10 cellular contexts compared by ENCODE assay signal in the genomic region with DNA sequence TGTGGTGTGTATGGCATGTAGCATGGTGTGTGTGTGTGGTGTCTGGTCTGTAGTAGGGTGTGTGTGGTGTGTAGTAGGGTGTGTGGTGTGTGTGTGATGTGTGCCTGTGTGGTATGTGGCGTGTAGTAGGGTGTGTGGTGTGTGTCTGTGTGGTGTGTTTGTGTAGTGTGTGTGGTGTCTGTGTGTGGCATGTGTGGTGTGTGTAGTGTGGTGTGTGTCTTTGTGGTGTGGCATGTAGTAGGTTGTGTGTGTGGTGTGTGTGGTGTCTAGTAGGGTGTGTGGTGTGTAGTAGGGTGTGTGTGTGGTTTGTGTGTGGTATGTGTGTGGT.
DNase-seq lines count a peak whose midpoint lies in the region; ATAC-seq, FAIRE-seq and TF ChIP-seq lines count a peak whose summit lies in the region.
"Had no signal": no experiment of that assay in that cellular context is flagged by ENCODE, and none has a peak within 500 bp of the region (broad histone marks: within the 10 kb centered on the region; RNA-seq: fewer than 3 reads in every experiment).

No MANE protein-coding gene starts in this region.

- no peaks in the 10 kb centered on the region for H3K36me3 ChIP-seq in GM12878 (ENCODE audit: control insufficient read depth in 2 of 2, insufficient read depth in 2 of 2, low read length in 1 of 2)
- H3K36me3 ChIP-seq in lower lobe of right lung = no peaks in the 10 kb centered on the region
- no peaks in the 10 kb centered on the region for H3K36me3 ChIP-seq in sigmoid colon
- H3K36me3 ChIP-seq: colonic mucosa, tibial nerve had no signal

- SMC1A ChIA-PET in GM12878 (lab: Charles Lee; ENCODE audit: uncharacterized antibody, unreplicated experiment) = interaction anchor here (1.7 kb wide), 1 partner anchor 53 kb away, joined by 5 read pairs; no protein-coding TSS in a partner anchor

- H3K4me3 ChIP-seq in AG10803 (ENCODE audit: low read length) = no peak overlapping the region
- H3K4me3 ChIP-seq in GM12878 = no peak overlapping the region
- no peak overlapping the region for H3K4me3 ChIP-seq in lower lobe of right lung
- no peak overlapping the region for H3K4me3 ChIP-seq in sigmoid colon
- H3K4me3 ChIP-seq: colonic mucosa, tibial nerve had no signal

- WGBS in GM12878 (ENCODE audit: insufficient coverage, insufficient replicate concordance, low lambda C conversion rate, missing lambda C conversion rate) = 61% methylated on average over 1 of the region's 1 CpG
- 76 to 84% methylated on average over 1 of the region's 1 CpG for WGBS in sigmoid colon, 2 donors

- H3K79me2 ChIP-seq in GM12878 (ENCODE audit: control insufficient read depth, insufficient read depth, low read length) = no peaks in the 10 kb centered on the region

- H3K9me3 ChIP-seq in GM12878 (replicated peaks; ENCODE audit: control insufficient read depth, insufficient read depth, low read length) (no peaks in the 10 kb centered on the region), lower lobe of right lung (no peaks in the 10 kb centered on the region), sigmoid colon (no peaks in the 10 kb centered on the region)
- H3K9me3 ChIP-seq: colonic mucosa, tibial nerve had no signal

- H4K20me1 ChIP-seq in GM12878 (ENCODE audit: control insufficient read depth, insufficient read depth) = no peaks in the 10 kb centered on the region; the same call in 1 of the 2 replicates

- no peak for TF ChIP-seq RAD21 in GM12878 (IDR thresholded peaks at IDR 0.05; ENCODE audit: insufficient read depth, low read depth, low read length)

- POLR2A ChIA-PET in GM12878 (lab: Charles Lee) = no interaction called here

- DNase-seq in AG10803 (ENCODE audit: low read depth) (peak; percentile 1), H54 (ENCODE audit: insufficient read length, low spot score) (no peak), GM12878 (ENCODE audit: low read depth, low spot score) (no peak), lower lobe of right lung (no peak), sigmoid colon (no peak), SIG-M5 treated with dmso at 0.1 percent for 504 hours (lab: John Stamatoyannopoulos, UW; ENCODE audit: unreplicated experiment) (no peak), AG08396 (ENCODE audit: low spot score) (no peak)

- H3K27me3 ChIP-seq in GM12878 (replicated peaks in 1 of 2; ENCODE audit: control insufficient read depth in 2 of 2, insufficient read depth in 2 of 2, low read length in 1 of 2) (no peaks in the 10 kb centered on the region), lower lobe of right lung (ENCODE audit: low read depth) (peaks cover 30% of the 10 kb centered on the region), sigmoid colon (no peaks in the 10 kb centered on the region)
- H3K27me3 ChIP-seq: colonic mucosa had no signal

- RAD21 ChIA-PET in GM12878 (lab: Charles Lee; ENCODE audit: unreplicated experiment) = interaction anchor here (1.0 to 2.1 kb wide), 3 partner anchors 9 to 121 kb away, joined by 3 to 8 read pairs (median 5); no protein-coding TSS in a partner anchor

- no peak overlapping the region for H3K9ac ChIP-seq in GM12878 (ENCODE audit: control insufficient read depth, insufficient read depth, low read length)

- no peak for TF ChIP-seq CTCF in AG10803 (conservative IDR thresholded peaks at IDR 0.05; ENCODE audit: low read length)
- TF ChIP-seq CTCF in GM12878 (IDR thresholded peaks at IDR 0.05 in 2 of 3, conservative IDR thresholded peaks at IDR 0.05 in 1 of 3; ENCODE audit: control insufficient read depth in 2 of 3, extremely low read depth in 1 of 3, insufficient read depth in 1 of 3, low read depth in 3 of 3, low read length in 3 of 3) = no peak
- no peak for TF ChIP-seq CTCF in lower lobe of right lung (IDR thresholded peaks at IDR 0.05)
- no peak for TF ChIP-seq CTCF in sigmoid colon (IDR thresholded peaks at IDR 0.05)

- in situ Hi-C loops in GM12878 (cut with MboI) = no loop called here

- TF ChIP-seq POLR2A in H54 (IDR thresholded peaks at IDR 0.05; ENCODE audit: low read depth, low read length) (no peak), GM12878 (IDR thresholded peaks at IDR 0.05; ENCODE audit: low read depth, low read length) (no peak), sigmoid colon (IDR thresholded peaks at IDR 0.05) (no peak)

- H3K4me1 ChIP-seq in GM12878 (ENCODE audit: control insufficient read depth, insufficient read depth, low read length) (peaks cover 23% of the 10 kb centered on the region), lower lobe of right lung (peaks cover 3% of the 10 kb centered on the region), sigmoid colon (peaks cover 0 to 22% (median 19%) of the 10 kb centered on the region in 4 donors)
- H3K4me1 ChIP-seq: colonic mucosa had no signal

- no TSS peak for BruUV-seq in GM12878 (replicated peaks; lab: Mats Ljungman, UMichigan)

- CTCF ChIA-PET in GM12878 (lab: Yijun Ruan, JAX) = interaction anchor here (0.6 to 1.5 kb wide), 9 partner anchors 10 to 156 kb away, joined by 3 to 5 read pairs (median 4); no protein-coding TSS in a partner anchor

- no peak for TF ChIP-seq EP300 in GM12878 (IDR thresholded peaks at IDR 0.05; ENCODE audit: borderline replicate concordance in 1 of 2, control insufficient read depth in 1 of 2, low read depth in 2 of 2, low read length in 2 of 2)
- TF ChIP-seq EP300 in sigmoid colon (IDR thresholded peaks at IDR 0.05) = no peak

- no peak overlapping the region for H2AFZ ChIP-seq in GM12878 (ENCODE audit: control insufficient read depth, low read depth, low read length)

- ATAC-seq in GM12878 (no peak), lower lobe of right lung (peak; percentile 6 to 31), HG02588 (IDR thresholded peaks at IDR 0.05; ENCODE audit: unreplicated experiment) (no peak)

- FAIRE-seq in H54 (lab: Jason Lieb, UNC) (peak; percentile 53), GM12878 (lab: Jason Lieb, UNC) (peak; percentile 49)

- H3K4me2 ChIP-seq in GM12878 (ENCODE audit: control insufficient read depth, insufficient read depth) = no peak overlapping the region

- intact Hi-C loops in GM12878 (cut with micrococcal nuclease; ENCODE audit: unreplicated experiment) = no loop called here
- intact Hi-C loops in lower lobe of right lung (cut with DNase I) = no loop called here
- intact Hi-C loops in sigmoid colon (cut with DNase I) = no loop called here

- H3K27ac ChIP-seq in GM12878 (ENCODE audit: control insufficient read depth, insufficient read depth) = no peak overlapping the region
- H3K27ac ChIP-seq in lower lobe of right lung = no peak overlapping the region
- no peak overlapping the region for H3K27ac ChIP-seq in sigmoid colon
- H3K27ac ChIP-seq: colonic mucosa, tibial nerve had no signal

TF ChIP-seq in GM12878, 131 proteins besides CTCF, POLR2A, EP300 and RAD21:
- TF ChIP-seq ZSCAN29 (IDR thresholded peaks at IDR 0.05) (no peak), NBN (IDR thresholded peaks at IDR 0.05) (peak; percentile 47; the same call in 1 of the 2 replicates), NR2C2 (IDR thresholded peaks at IDR 0.05; ENCODE audit: borderline replicate concordance, control insufficient read depth, insufficient read length, low read depth) (peak; percentile 33)

Comparison
In these comparisons a context has a peak if more than half of its experiments do, and no peak if none do; other contexts are left out.
1. ATAC-seq: peak in lower lobe of right lung (2 of 2); none in GM12878 (single experiment) and HG02588 (single experiment).